In the genomic region with DNA sequence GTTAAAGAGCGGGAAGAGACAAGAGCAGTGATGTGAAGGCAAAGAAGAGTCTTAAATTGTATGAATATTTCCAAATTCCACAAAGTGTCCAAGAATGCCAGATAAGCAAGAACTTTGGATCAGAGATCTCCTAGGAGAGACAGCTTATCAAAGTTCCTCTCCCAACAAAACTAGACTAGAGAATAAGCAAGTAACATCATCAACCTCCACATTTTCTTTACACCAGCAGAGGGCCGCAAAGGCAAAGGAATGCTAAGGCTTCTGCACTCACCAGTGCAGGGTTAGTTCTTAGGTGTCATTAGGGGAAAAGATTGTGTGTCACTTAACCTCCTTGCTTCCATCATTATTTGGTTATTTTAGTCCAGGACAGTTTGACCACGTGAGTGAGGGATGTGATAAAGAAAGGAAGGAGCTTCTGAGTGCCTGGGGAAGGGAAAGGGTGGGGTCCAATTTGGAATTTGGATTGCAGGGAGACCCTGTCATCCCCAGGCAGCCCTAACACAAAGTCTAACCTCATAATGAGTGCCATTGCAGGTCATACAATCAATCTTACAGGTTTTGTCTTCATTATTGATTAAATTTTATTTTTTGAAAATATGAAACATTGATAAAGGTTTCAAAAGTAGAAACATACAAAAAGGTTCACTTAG, we compare ENCODE assay signal across 8 cellular contexts. TPM values are rescaled to one million over a fixed set of nuclear protein-coding genes. Genes with fewer than 3 reads are reported as not detected.
DNase-seq lines count a peak whose midpoint lies in the region; ATAC-seq lines count a peak whose summit lies in the region.

No MANE protein-coding gene starts in this region.

- no peaks in the 10 kb centered on the region for H3K9me3 Mint-ChIP-seq in activated CD4-positive, alpha-beta memory T cell treated with anti-CD3 and anti-CD28 coated beads for 36 hours

- no peak overlapping the region for H3K27ac ChIP-seq in effector memory CD4-positive, alpha-beta T cell (ENCODE audit: insufficient read depth, low read length, poor library complexity, severe bottlenecking)
- no peak overlapping the region for H3K27ac ChIP-seq in mesendoderm (ENCODE audit: low read depth, low read length)

- H3K79me2 ChIP-seq in mesendoderm (ENCODE audit: control insufficient read depth, insufficient read depth, low read length), result no peaks in the 10 kb centered on the region

- no peak overlapping the region for H4K8ac ChIP-seq in mesendoderm (ENCODE audit: low read depth, low read length)

- no peak overlapping the region for H3K4ac ChIP-seq in mesendoderm (ENCODE audit: low read depth, low read length)

- no peak overlapping the region for H3K56ac ChIP-seq in mesendoderm (ENCODE audit: low read length)

- H3K4me1 Mint-ChIP-seq in activated CD4-positive, alpha-beta memory T cell treated with anti-CD3 and anti-CD28 coated beads for 36 hours (ENCODE audit: low read depth), result no peaks in the 10 kb centered on the region

- no peak overlapping the region for H3K27ac Mint-ChIP-seq in activated CD4-positive, alpha-beta memory T cell treated with anti-CD3 and anti-CD28 coated beads for 36 hours

- CTCF ChIA-PET in activated CD4-positive, alpha-beta memory T cell treated with anti-CD3 and anti-CD28 coated beads for 36 hours (lab: Charles Lee), result interaction anchor here (0.6 to 1.2 kb wide), 9 partner anchors 12 to 169 kb away, joined by 3 to 8 read pairs (median 4); no protein-coding TSS in a partner anchor

- peak; percentile 81 for DNase-seq in AG20443 (ENCODE audit: low spot score)
- DNase-seq in NCI-H748 (lab: John Stamatoyannopoulos, UW; ENCODE audit: unreplicated experiment), result peak; percentile 59
- peak; percentile 78 for DNase-seq in activated CD4-positive, alpha-beta memory T cell treated with anti-CD3 and anti-CD28 coated beads for 36 hours
- peak; percentile 28 to 41 (median 30) for DNase-seq in effector memory CD4-positive, alpha-beta T cell
- peak; percentile 81 for DNase-seq in mesendoderm
- peak; percentile 70 for DNase-seq in stimulated activated CD8-positive, alpha-beta memory T cell treated with anti-CD3 and anti-CD28 coated beads, Interleukin-4, amount 100 ng/mL, for 48 hours

- WGBS in mesendoderm (ENCODE audit: extremely low coverage, insufficient coverage, low lambda C conversion rate), result no CpG with 5 or more reads among the region's 3 CpGs

- intact Hi-C loops in activated CD4-positive, alpha-beta memory T cell treated with anti-CD3 and anti-CD28 coated beads for 36 hours (cut with micrococcal nuclease), result loop anchor here (1.0 to 5.0 kb wide), 3 partner anchors 154 to 422 kb away; no protein-coding TSS in a partner anchor

- H2BK120ac ChIP-seq in mesendoderm (ENCODE audit: low read depth, low read length), result no peak overlapping the region

- H3K18ac ChIP-seq in mesendoderm (ENCODE audit: low read length), result no peak overlapping the region

- H2BK15ac ChIP-seq in mesendoderm (replicated peaks; ENCODE audit: low read depth), result no peak overlapping the region

- H3K27me3 ChIP-seq in effector memory CD4-positive, alpha-beta T cell (replicated peaks; ENCODE audit: control insufficient read depth, insufficient read depth, low read length, poor library complexity, severe bottlenecking), result no peaks in the 10 kb centered on the region
- no peaks in the 10 kb centered on the region for H3K27me3 ChIP-seq in mesendoderm (ENCODE audit: insufficient read depth, low read length, poor library complexity)

- H3K9me3 ChIP-seq in effector memory CD4-positive, alpha-beta T cell (ENCODE audit: control insufficient read depth, low read length), result no peaks in the 10 kb centered on the region

- no peak overlapping the region for H3K4me3 Mint-ChIP-seq in activated CD4-positive, alpha-beta memory T cell treated with anti-CD3 and anti-CD28 coated beads for 36 hours

- no peaks in the 10 kb centered on the region for H3K4me1 ChIP-seq in effector memory CD4-positive, alpha-beta T cell (ENCODE audit: control insufficient read depth, insufficient read depth, low read length, poor library complexity, severe bottlenecking)
- H3K4me1 ChIP-seq in mesendoderm (ENCODE audit: control insufficient read depth, low read depth, low read length), result no peaks in the 10 kb centered on the region

- no peak overlapping the region for H4K5ac ChIP-seq in mesendoderm (ENCODE audit: low read length)

- H3K27me3 Mint-ChIP-seq in activated CD4-positive, alpha-beta memory T cell treated with anti-CD3 and anti-CD28 coated beads for 36 hours, result no peaks in the 10 kb centered on the region

- H3K9ac ChIP-seq in mesendoderm (ENCODE audit: low read length), result no peak overlapping the region

- H3K4me3 ChIP-seq in effector memory CD4-positive, alpha-beta T cell (ENCODE audit: insufficient read depth, low read depth, low read length, poor library complexity, severe bottlenecking), result no peak overlapping the region
- H3K4me3 ChIP-seq in mesendoderm (ENCODE audit: low read length), result no peak overlapping the region

- peak; percentile 80 for ATAC-seq in GM18867 (IDR thresholded peaks at IDR 0.05; ENCODE audit: unreplicated experiment)
- peak; percentile 80 for ATAC-seq in HG03175 (IDR thresholded peaks at IDR 0.05; ENCODE audit: unreplicated experiment)

- no peaks in the 10 kb centered on the region for H3K36me3 ChIP-seq in effector memory CD4-positive, alpha-beta T cell (ENCODE audit: control insufficient read depth, insufficient read depth, low read length)
- no peaks in the 10 kb centered on the region for H3K36me3 ChIP-seq in mesendoderm (ENCODE audit: control insufficient read depth, insufficient read depth, low read length)

- no peak overlapping the region for H2AK5ac ChIP-seq in mesendoderm (ENCODE audit: low read length)

- H3K79me1 ChIP-seq in mesendoderm (ENCODE audit: low read length), result no peaks in the 10 kb centered on the region

- POLR2A ChIA-PET in activated CD4-positive, alpha-beta memory T cell treated with anti-CD3 and anti-CD28 coated beads for 36 hours (lab: Charles Lee), result interaction anchor here (0.9 kb wide), 1 partner anchor 40 kb away, joined by 3 read pairs; no protein-coding TSS in a partner anchor

- H3K4me2 ChIP-seq in mesendoderm (ENCODE audit: low read length), result no peak overlapping the region

- H2BK5ac ChIP-seq in mesendoderm (ENCODE audit: low read length), result no peak overlapping the region

- no peak overlapping the region for H3K23ac ChIP-seq in mesendoderm (ENCODE audit: low read length)

- H3K36me3 Mint-ChIP-seq in activated CD4-positive, alpha-beta memory T cell treated with anti-CD3 and anti-CD28 coated beads for 36 hours, result no peaks in the 10 kb centered on the region

RNA-seq across cellular contexts. Expression of a gene that starts 7.5 kb away (rescaled TPM):
- 10 to 100 TPM; 87.7 to 89.1 TPM for total RNA-seq in activated CD4-positive, alpha-beta memory T cell treated with anti-CD3 and anti-CD28 coated beads for 36 hours
- 48.8 TPM for polyA plus RNA-seq in mesendoderm (2013, experiment 1 of 2)
- 47.4 TPM for polyA plus RNA-seq in mesendoderm (2013, experiment 2 of 2)

Comparison
In these comparisons a context has a peak if more than half of its experiments do, and no peak if none do; other contexts are left out.
1. DNase-seq: peak in every context shown above with its lines; median percentile 81 in AG20443; 81 in mesendoderm; 78 in activated CD4-positive, alpha-beta memory T cell treated with anti-CD3 and anti-CD28 coated beads for 36 hours; 70 in stimulated activated CD8-positive, alpha-beta memory T cell treated with anti-CD3 and anti-CD28 coated beads, Interleukin-4, amount 100 ng/mL, for 48 hours; 59 in NCI-H748; 30 in effector memory CD4-positive, alpha-beta T cell.